In the genomic region with DNA sequence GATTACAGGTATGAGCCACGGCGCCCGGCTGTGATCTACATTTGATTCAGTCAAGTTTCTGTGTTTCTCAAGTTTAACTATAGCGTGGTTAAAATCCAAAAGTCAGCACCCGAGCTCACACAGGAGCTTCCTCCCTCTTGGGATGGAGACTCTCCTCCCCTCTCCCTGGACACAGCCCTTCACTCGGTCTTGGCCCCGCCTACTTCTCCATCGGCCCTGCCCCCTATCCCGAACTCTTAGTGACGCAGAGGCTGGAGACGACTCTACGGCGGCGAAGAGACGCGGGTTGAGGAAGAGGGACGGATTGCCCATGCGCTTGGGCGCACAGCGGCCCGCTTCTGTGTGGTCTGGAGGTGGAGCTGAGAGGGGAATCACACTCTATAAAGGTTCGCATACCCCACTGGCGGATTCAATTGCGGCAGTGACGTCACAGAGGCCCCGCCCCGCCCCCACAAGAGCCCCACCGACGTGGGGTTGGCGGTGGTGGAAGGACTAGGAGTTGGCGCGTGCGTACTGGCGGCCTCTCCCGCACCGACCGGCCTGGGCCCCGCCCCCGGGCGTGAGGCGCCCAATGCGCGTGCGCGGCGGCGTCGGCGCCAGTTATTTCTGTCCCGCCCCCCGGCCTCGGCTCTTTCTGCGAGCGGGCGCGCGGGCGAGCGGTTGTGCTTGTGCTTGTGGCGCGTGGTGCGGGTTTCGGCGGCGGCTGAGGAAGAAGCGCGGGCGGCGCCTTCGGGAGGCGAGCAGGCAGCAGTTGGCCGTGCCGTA, we compare ENCODE assay signal across 8 cellular contexts. TPM values are rescaled to one million over a fixed set of nuclear protein-coding genes. Genes with fewer than 3 reads are reported as not detected.
DNase-seq lines count a peak whose midpoint lies in the region; ATAC-seq and TF ChIP-seq lines count a peak whose summit lies in the region.

A gene (plus strand): TSS at position 239 of the 765 bp plus-strand sequence. CDS start 694 bp downstream, outside the sequence.

- peaks cover 14% of the 10 kb centered on the region for H3K4me1 Mint-ChIP-seq in Caco-2 (ENCODE audit: low read depth, unreplicated experiment)

- H3K27ac Mint-ChIP-seq in Caco-2 (ENCODE audit: unreplicated experiment), result peak within 1 kb of the TSS; percentile 97

- H3K27ac ChIP-seq in KMS-11, result peak within 1 kb of the TSS; percentile 69
- H3K27ac ChIP-seq in fibroblast of lung (ENCODE audit: insufficient read depth, low read length), result peak within 1 kb of the TSS; percentile 96
- peak within 1 kb of the TSS; percentile 86 for H3K27ac ChIP-seq in neural cell (ENCODE audit: low read length)
- H3K27ac ChIP-seq in subcutaneous abdominal adipose tissue (ENCODE audit: low read depth, low read length), result peak within 1 kb of the TSS; percentile 90

- no peaks in the 10 kb centered on the region for H3F3A ChIP-seq in neural cell (ENCODE audit: insufficient read depth, low read length, poor library complexity, severe bottlenecking)

- CTCF ChIA-PET in Caco-2 (lab: Charles Lee), result interaction anchor here (1.0 to 1.6 kb wide), 7 partner anchors 11 to 32 kb away, joined by 3 to 22 read pairs (median 5); a partner anchor contains a TSS

- H3K36me3 Mint-ChIP-seq in Caco-2 (ENCODE audit: insufficient read depth, unreplicated experiment), result peaks cover 54% of the 10 kb centered on the region

- POLR2A ChIA-PET in Caco-2 (lab: Charles Lee), result interaction anchor here (0.5 to 1.4 kb wide), 19 partner anchors 10 to 217 kb away, joined by 3 to 40 read pairs (median 5); a partner anchor contains a TSS

- intact Hi-C loops in Caco-2 (cut with micrococcal nuclease; ENCODE audit: unreplicated experiment), result loop anchor here (1.0 kb wide), 5 partner anchors 11 to 157 kb away; a partner anchor contains a TSS

- no peaks in the 10 kb centered on the region for H3K9me3 Mint-ChIP-seq in Caco-2 (ENCODE audit: unreplicated experiment)

- H3K36me3 ChIP-seq in Caco-2 (ENCODE audit: control insufficient read depth, insufficient read depth, low read length), result peaks cover 18% of the 10 kb centered on the region
- peaks cover 7% of the 10 kb centered on the region; the same call in 1 of the 2 replicates for H3K36me3 ChIP-seq in KMS-11 (ENCODE audit: insufficient read depth)
- H3K36me3 ChIP-seq in fibroblast of lung (ENCODE audit: control insufficient read depth, insufficient read depth, low read length), result peaks cover 20% of the 10 kb centered on the region
- no peaks in the 10 kb centered on the region for H3K36me3 ChIP-seq in neural cell (ENCODE audit: insufficient read depth, low read length)
- H3K36me3 ChIP-seq in subcutaneous abdominal adipose tissue (ENCODE audit: control insufficient read depth in 5 of 5, insufficient read depth in 5 of 5, low read length in 5 of 5), result peaks cover 0 to 32% (median 24%) of the 10 kb centered on the region in 5 donors

- peak within 1 kb of the TSS; percentile 95 for H3K4me2 ChIP-seq in KMS-11
- H3K4me2 ChIP-seq in fibroblast of lung (ENCODE audit: extremely low read depth, insufficient read depth, low read length), result peak within 1 kb of the TSS; percentile 75
- peak within 1 kb of the TSS; percentile 71 for H3K4me2 ChIP-seq in neural cell (ENCODE audit: low read length)

- H3K27me3 Mint-ChIP-seq in Caco-2 (ENCODE audit: insufficient read depth, unreplicated experiment), result peaks cover 9% of the 10 kb centered on the region

- BruUV-seq in Caco-2 (replicated peaks; lab: Mats Ljungman, UMichigan), result TSS peak; percentile 100

- H3K9me3 ChIP-seq in Caco-2 (no peaks in the 10 kb centered on the region), fibroblast of lung (ENCODE audit: control insufficient read depth, insufficient read depth, low read depth, low read length) (no peaks in the 10 kb centered on the region), neural cell (ENCODE audit: low read length) (no peaks in the 10 kb centered on the region), subcutaneous abdominal adipose tissue (ENCODE audit: control insufficient read depth in 5 of 5, low read length in 5 of 5) (no peaks in the 10 kb centered on the region)

- H3K9me2 ChIP-seq in neural cell (ENCODE audit: insufficient read depth, low read length), result no peaks in the 10 kb centered on the region

- H3K27me3 ChIP-seq in Caco-2 (replicated peaks; ENCODE audit: control insufficient read depth, insufficient read depth, low read length) (no peaks in the 10 kb centered on the region), KMS-11 (ENCODE audit: insufficient read depth, low read depth) (no peaks in the 10 kb centered on the region; the same call in 1 of the 2 replicates), fibroblast of lung (ENCODE audit: control insufficient read depth, insufficient read depth, low read length) (peaks cover 6% of the 10 kb centered on the region), neural cell (ENCODE audit: insufficient read depth, low read depth, low read length) (peaks cover 11% of the 10 kb centered on the region), subcutaneous abdominal adipose tissue (ENCODE audit: control insufficient read depth in 5 of 5, insufficient read depth in 4 of 5, low read length in 5 of 5) (peaks cover 0 to 4% (median 0%) of the 10 kb centered on the region in 5 donors)

- H3K79me2 ChIP-seq in KMS-11 (ENCODE audit: insufficient read depth, low read depth) (peaks cover 42% of the 10 kb centered on the region), fibroblast of lung (ENCODE audit: control insufficient read depth, insufficient read depth, low read length) (peaks cover 43% of the 10 kb centered on the region), neural cell (replicated peaks; ENCODE audit: insufficient read depth, low read length) (peaks cover 33% of the 10 kb centered on the region)

- TF ChIP-seq CTCF in Caco-2 (IDR thresholded peaks at IDR 0.05; ENCODE audit: insufficient read depth in 1 of 2, low read depth in 1 of 2, low read length in 1 of 2, severe bottlenecking in 1 of 2, unreplicated experiment in 1 of 2) (no peak), KMS-11 (conservative IDR thresholded peaks at IDR 0.05; ENCODE audit: low read depth, low read length) (no peak), fibroblast of lung (conservative IDR thresholded peaks at IDR 0.05 in 1 of 2, IDR thresholded peaks at IDR 0.05 in 1 of 2; ENCODE audit: low read depth in 1 of 2, low read length in 2 of 2) (no peak), neural cell (IDR thresholded peaks at IDR 0.05; ENCODE audit: poor library complexity, severe bottlenecking) (no peak)

- DNase-seq in Caco-2, result peak; percentile 99
- peak; percentile 100 for DNase-seq in activated T-cell treated with anti-CD3 and anti-CD28 coated beads for 48 hours (ENCODE audit: low read depth)
- peak; percentile 99 for DNase-seq in fibroblast of lung (ENCODE audit: low read depth in 2 of 2)
- DNase-seq in NCI-H146 (lab: John Stamatoyannopoulos, UW), result no peak

- H3K4me3 Mint-ChIP-seq in Caco-2 (ENCODE audit: unreplicated experiment), result peak within 1 kb of the TSS; percentile 92

- TF ChIP-seq EP300 in neural cell (conservative IDR thresholded peaks at IDR 0.05; ENCODE audit: poor library complexity, severe bottlenecking), result peak; percentile 68

- peak; percentile 75 for ATAC-seq in GM21619 (IDR thresholded peaks at IDR 0.05; ENCODE audit: unreplicated experiment)

- H3K9ac ChIP-seq in KMS-11 (peak within 1 kb of the TSS; percentile 77; the same call in 1 of the 2 replicates), fibroblast of lung (ENCODE audit: insufficient read depth, low read length) (peak within 1 kb of the TSS; percentile 85), neural cell (ENCODE audit: low read length) (peak within 1 kb of the TSS; percentile 81), subcutaneous abdominal adipose tissue (ENCODE audit: low read length in 5 of 5) (peak within 1 kb of the TSS; percentile 76 to 93 (median 84))

- H3K4me1 ChIP-seq in Caco-2, result peaks cover 11% of the 10 kb centered on the region
- H3K4me1 ChIP-seq in KMS-11 (ENCODE audit: low read depth, poor library complexity, severe bottlenecking), result peaks cover 11% of the 10 kb centered on the region
- H3K4me1 ChIP-seq in fibroblast of lung (ENCODE audit: control insufficient read depth, extremely low read depth, insufficient read depth, low read length), result peaks cover 9% of the 10 kb centered on the region
- peaks cover 11 to 32% (median 25%) of the 10 kb centered on the region in 5 donors for H3K4me1 ChIP-seq in subcutaneous abdominal adipose tissue (ENCODE audit: control insufficient read depth in 5 of 5, insufficient read depth in 5 of 5, low read length in 5 of 5)

- peak within 1 kb of the TSS; percentile 87 for H3K4me3 ChIP-seq in Caco-2 (ENCODE audit: low read depth, low read length)
- peak within 1 kb of the TSS; percentile 21 for H3K4me3 ChIP-seq in KMS-11 (IDR thresholded peaks at IDR 0.05; ENCODE audit: insufficient read depth, low read depth, low read length)
- H3K4me3 ChIP-seq in fibroblast of lung (replicated peaks in 1 of 4; ENCODE audit: control extremely low read depth in 1 of 4, insufficient read depth in 1 of 4, low read depth in 3 of 4, low read length in 4 of 4), result peak within 1 kb of the TSS; percentile 90 to 96 (median 94)
- H3K4me3 ChIP-seq in neural cell (ENCODE audit: low read length), result peak within 1 kb of the TSS; percentile 96
- peak within 1 kb of the TSS; percentile 54 to 86 (median 79) for H3K4me3 ChIP-seq in subcutaneous abdominal adipose tissue (ENCODE audit: low read depth in 1 of 5, low read length in 5 of 5)

- H4K20me1 ChIP-seq in KMS-11 (ENCODE audit: insufficient read depth), result peaks cover 27% of the 10 kb centered on the region
- H4K20me1 ChIP-seq in fibroblast of lung (ENCODE audit: control insufficient read depth, extremely low read depth, insufficient read depth, low read length), result peaks cover 7% of the 10 kb centered on the region
- H4K20me1 ChIP-seq in neural cell (ENCODE audit: insufficient read depth), result peaks cover 39% of the 10 kb centered on the region

- TF ChIP-seq RAD21 in neural cell (conservative IDR thresholded peaks at IDR 0.05), result peak; percentile 32

- H2AFZ ChIP-seq in KMS-11 (ENCODE audit: low read depth) (peak within 1 kb of the TSS; percentile 54), fibroblast of lung (ENCODE audit: low read length) (peak within 1 kb of the TSS; percentile 73), neural cell (ENCODE audit: low read depth, low read length) (peak within 1 kb of the TSS; percentile 53)

TF ChIP-seq in neural cell, 6 proteins besides CTCF, POLR2A, EP300 and RAD21 (continues in another document):
- peak; percentile 86 for TF ChIP-seq TAF1 (IDR thresholded peaks at IDR 0.05; ENCODE audit: low read depth)
- TF ChIP-seq SMC3 (conservative IDR thresholded peaks at IDR 0.05; ENCODE audit: poor library complexity), result peak; percentile 28

RNA-seq across cellular contexts. Expression of the gene that starts here (rescaled TPM):
- total RNA-seq in Caco-2 (2022) (837 and 863 TPM in 2 replicates), fibroblast of lung (293 and 325 TPM in 2 replicates)
- polyA plus RNA-seq in fibroblast of lung (160 and 273 TPM in 2 replicates), neural cell (227 and 256 TPM in 2 replicates)
- 297 and 535 TPM in 2 replicates for polyA plus RNA-seq in fibroblast of lung (2012)
- polyA minus RNA-seq in fibroblast of lung (ENCODE audit: low replicate concordance) (1,633 and 2,396 TPM in 2 replicates), neural cell (305 and 312 TPM in 2 replicates)

Comparison
In these comparisons a context has a peak if more than half of its experiments do, and no peak if none do; other contexts are left out.
1. H3K4me3 ChIP-seq: peak in every context shown above with its lines; median percentile 96 in neural cell; 94 in fibroblast of lung; 87 in Caco-2; 79 in subcutaneous abdominal adipose tissue; 21 in KMS-11.